Comparison of ENCODE assay signal across 9 cellular contexts in the genomic region with DNA sequence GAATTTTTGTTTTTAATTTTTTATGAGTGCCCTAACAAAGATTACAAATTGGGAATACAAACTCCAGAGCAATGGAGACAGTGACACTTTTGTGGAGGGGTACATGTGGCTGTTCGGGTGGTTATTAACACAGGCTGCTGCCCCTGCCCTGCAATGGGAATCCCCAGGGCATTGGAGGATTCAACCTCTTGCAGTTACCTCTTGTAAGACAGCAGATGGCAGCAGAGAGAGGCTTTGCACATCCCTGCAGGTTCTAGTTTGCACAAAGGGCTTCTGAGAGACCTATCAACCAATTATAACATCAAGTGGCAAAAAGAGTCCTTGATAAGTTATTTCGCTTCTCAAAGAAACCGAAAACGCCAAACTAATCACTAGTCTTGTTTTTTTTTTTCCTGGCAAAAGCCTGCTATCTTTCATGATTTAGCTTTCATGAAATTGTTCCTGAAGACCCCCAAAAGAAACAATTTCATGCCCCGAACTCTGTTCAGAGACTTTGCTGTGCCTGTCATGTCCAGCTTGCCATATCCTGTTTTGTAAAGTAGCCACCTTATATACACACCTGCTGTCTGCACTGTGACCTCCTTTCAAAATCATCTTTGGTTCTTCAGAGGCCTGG.
A peak's percentile ranks its signal among the peaks of the same experiment; 100 is the strongest.
DNase-seq lines count a peak whose midpoint lies in the region; ATAC-seq and TF ChIP-seq lines count a peak whose summit lies in the region.
"Had no signal": no experiment of that assay in that cellular context is flagged by ENCODE, and none has a peak within 500 bp of the region (broad histone marks: within the 10 kb centered on the region; RNA-seq: fewer than 3 reads in every experiment).

No MANE protein-coding gene starts in this region.

- H3K27me3 ChIP-seq in HAP-1 (ENCODE audit: low read depth), result peaks cover 4% of the 10 kb centered on the region; the same call in 1 of the 2 replicates

- H3K4me3 ChIP-seq in HAP-1, result no peak overlapping the region
- H3K4me3 ChIP-seq: BLaER1 treated with 17β-estradiol and CSF1 and Interleukin-3, amounts not matched to agents 10 nM and 100 nM had no signal

- peak; percentile 91 for ATAC-seq in SK-N-SH treated with all-trans-retinoic acid at 6 μM for 48 hours

- in situ Hi-C loops in HAP-1 (cut with MboI; ENCODE audit: low sequenced_read_pairs) (loop anchor here (10.0 to 25.0 kb wide), 2 partner anchors 655 to 742 kb away; no protein-coding TSS in a partner anchor), T47D (cut with HindIII; ENCODE audit: low pct_unique_long_range_greater_than_20kb, low sequenced_read_pairs) (loop anchor here (25.0 kb wide), 1 partner anchor 305 kb away; no protein-coding TSS in a partner anchor)

- H3K36me3 ChIP-seq in HAP-1 (replicated peaks), result no peaks in the 10 kb centered on the region
- H3K36me3 ChIP-seq: BLaER1 treated with 17β-estradiol and CSF1 and Interleukin-3, amounts not matched to agents 10 nM and 100 nM had no signal

- H3K9me3 ChIP-seq in HAP-1, result no peaks in the 10 kb centered on the region
- H3K9me3 ChIP-seq: BLaER1 treated with 17β-estradiol and CSF1 and Interleukin-3, amounts not matched to agents 10 nM and 100 nM had no signal

- peak; percentile 56 for DNase-seq in NCI-H1436 (lab: John Stamatoyannopoulos, UW)
- no peak for DNase-seq in NCI-H1436 treated with DMSO at 0.1 percent for 48 hours (lab: John Stamatoyannopoulos, UW)
- peak; percentile 69 to 79 for DNase-seq in HAP-1 (ENCODE audit: low spot score in 2 of 2)
- peak; percentile 72 for DNase-seq in NCI-H1092 treated with DMSO at 0.1 percent for 48 hours (lab: John Stamatoyannopoulos, UW)
- DNase-seq in T47D (ENCODE audit: low read depth in 1 of 2, low spot score in 1 of 2), result peak; percentile 62 to 70
- peak; percentile 72 for DNase-seq in iris pigment epithelial cell (ENCODE audit: low read depth)
- DNase-seq in stimulated activated CD4-positive, alpha-beta T cell treated with anti-CD3 and anti-CD28 coated beads, Interleukin-2, amount 100 ng/mL, for 4 hours (ENCODE audit: low read depth), result peak; percentile 39

- H3K4me1 ChIP-seq in HAP-1, result no peaks in the 10 kb centered on the region
- H3K4me1 ChIP-seq: BLaER1 treated with 17β-estradiol and CSF1 and Interleukin-3, amounts not matched to agents 10 nM and 100 nM had no signal

TF ChIP-seq in SK-N-SH treated with all-trans-retinoic acid at 6 μM for 48 hours, 23 proteins besides CTCF, POLR2A, EP300 and RAD21:
- TF ChIP-seq BACH2 (CRISPR knock-in tag; IDR thresholded peaks at IDR 0.05; ENCODE audit: borderline replicate concordance) (no peak), ISL1 (CRISPR knock-in tag; IDR thresholded peaks at IDR 0.05) (no peak)
